1 cellular context compared by ENCODE assay signal in the genomic region with DNA sequence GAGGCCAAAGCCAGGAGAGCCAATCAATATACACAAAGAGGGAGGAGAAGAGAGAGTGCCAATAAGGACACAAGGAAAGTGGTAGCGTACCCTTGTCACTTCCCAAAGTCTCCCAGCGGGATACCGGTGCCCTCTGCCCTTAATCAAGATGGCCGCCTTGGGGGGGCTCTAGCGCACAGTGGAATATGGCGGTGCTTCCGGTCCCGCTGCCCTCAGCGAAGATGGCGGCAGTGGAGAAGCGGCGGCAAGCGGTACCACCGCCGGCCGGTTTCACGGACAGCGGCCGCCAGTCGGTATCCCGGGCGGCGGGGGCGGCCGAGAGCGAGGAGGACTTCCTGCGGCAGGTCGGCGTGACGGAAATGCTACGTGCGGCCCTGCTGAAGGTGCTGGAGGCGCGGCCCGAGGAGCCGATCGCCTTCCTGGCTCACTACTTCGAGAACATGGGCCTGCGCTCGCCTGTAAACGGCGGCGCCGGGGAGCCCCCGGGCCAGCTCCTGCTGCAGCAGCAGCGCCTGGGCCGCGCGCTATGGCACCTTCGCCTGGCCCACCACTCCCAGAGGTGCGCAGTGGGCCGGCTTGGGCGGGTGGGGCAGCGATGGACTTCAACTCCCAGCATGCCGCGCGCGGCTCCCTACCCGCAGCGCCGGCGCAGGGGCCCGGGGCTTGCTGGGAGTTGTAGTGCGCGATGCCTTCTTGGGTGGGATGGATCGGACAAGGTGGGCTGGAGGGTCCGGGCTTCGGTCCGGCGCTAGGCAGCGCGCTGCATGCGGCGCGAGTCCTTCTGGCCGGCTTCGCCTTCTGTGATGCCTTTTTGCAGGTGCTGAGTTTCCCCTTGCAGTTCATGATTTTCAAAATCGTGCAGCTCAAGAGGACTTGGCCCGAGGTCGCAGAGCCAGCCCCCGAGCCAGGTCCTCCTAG.
TF ChIP-seq lines count a peak whose summit lies in the region.

TSS of gene TPGS1 (plus strand) at position 212 of the 918 bp plus-strand sequence. CDS start at position 222, 10 bp downstream.

TF ChIP-seq in GM12878, 131 proteins besides CTCF, POLR2A, EP300 and RAD21 (continued from another document):
- TF ChIP-seq CUX1 (IDR thresholded peaks at IDR 0.05; ENCODE audit: insufficient replicate concordance, low read depth, low read length) (no peak), LARP7 (IDR thresholded peaks at IDR 0.05) (peak; percentile 79), ETV6 (conservative IDR thresholded peaks at IDR 0.05 in 1 of 2, IDR thresholded peaks at IDR 0.05 in 1 of 2; ENCODE audit: borderline replicate concordance in 1 of 2, low read depth in 1 of 2) (no peak), RELA (IDR thresholded peaks at IDR 0.05; ENCODE audit: borderline replicate concordance, partially characterized antibody) (no peak), REST (IDR thresholded peaks at IDR 0.05; ENCODE audit: low read depth, low read length) (no peak), NFIC (IDR thresholded peaks at IDR 0.05; ENCODE audit: low read depth, low read length) (no peak), RB1 (IDR thresholded peaks at IDR 0.05; ENCODE audit: borderline replicate concordance) (peak; percentile 74; the same call in 1 of the 2 replicates)
- TF ChIP-seq, protein P1, sequence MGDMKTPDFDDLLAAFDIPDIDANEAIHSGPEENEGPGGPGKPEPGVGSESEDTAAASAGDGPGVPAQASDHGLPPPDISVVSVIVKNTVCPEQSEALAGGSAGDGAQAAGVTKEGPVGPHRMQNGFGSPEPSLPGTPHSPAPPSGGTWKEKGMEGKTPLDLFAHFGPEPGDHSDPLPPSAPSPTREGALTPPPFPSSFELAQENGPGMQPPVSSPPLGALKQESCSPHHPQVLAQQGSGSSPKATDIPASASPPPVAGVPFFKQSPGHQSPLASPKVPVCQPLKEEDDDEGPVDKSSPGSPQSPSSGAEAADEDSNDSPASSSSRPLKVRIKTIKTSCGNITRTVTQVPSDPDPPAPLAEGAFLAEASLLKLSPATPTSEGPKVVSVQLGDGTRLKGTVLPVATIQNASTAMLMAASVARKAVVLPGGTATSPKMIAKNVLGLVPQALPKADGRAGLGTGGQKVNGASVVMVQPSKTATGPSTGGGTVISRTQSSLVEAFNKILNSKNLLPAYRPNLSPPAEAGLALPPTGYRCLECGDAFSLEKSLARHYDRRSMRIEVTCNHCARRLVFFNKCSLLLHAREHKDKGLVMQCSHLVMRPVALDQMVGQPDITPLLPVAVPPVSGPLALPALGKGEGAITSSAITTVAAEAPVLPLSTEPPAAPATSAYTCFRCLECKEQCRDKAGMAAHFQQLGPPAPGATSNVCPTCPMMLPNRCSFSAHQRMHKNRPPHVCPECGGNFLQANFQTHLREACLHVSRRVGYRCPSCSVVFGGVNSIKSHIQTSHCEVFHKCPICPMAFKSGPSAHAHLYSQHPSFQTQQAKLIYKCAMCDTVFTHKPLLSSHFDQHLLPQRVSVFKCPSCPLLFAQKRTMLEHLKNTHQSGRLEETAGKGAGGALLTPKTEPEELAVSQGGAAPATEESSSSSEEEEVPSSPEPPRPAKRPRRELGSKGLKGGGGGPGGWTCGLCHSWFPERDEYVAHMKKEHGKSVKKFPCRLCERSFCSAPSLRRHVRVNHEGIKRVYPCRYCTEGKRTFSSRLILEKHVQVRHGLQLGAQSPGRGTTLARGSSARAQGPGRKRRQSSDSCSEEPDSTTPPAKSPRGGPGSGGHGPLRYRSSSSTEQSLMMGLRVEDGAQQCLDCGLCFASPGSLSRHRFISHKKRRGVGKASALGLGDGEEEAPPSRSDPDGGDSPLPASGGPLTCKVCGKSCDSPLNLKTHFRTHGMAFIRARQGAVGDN (IDR thresholded peaks at IDR 0.05) = no peak
- TF ChIP-seq, protein P2, sequence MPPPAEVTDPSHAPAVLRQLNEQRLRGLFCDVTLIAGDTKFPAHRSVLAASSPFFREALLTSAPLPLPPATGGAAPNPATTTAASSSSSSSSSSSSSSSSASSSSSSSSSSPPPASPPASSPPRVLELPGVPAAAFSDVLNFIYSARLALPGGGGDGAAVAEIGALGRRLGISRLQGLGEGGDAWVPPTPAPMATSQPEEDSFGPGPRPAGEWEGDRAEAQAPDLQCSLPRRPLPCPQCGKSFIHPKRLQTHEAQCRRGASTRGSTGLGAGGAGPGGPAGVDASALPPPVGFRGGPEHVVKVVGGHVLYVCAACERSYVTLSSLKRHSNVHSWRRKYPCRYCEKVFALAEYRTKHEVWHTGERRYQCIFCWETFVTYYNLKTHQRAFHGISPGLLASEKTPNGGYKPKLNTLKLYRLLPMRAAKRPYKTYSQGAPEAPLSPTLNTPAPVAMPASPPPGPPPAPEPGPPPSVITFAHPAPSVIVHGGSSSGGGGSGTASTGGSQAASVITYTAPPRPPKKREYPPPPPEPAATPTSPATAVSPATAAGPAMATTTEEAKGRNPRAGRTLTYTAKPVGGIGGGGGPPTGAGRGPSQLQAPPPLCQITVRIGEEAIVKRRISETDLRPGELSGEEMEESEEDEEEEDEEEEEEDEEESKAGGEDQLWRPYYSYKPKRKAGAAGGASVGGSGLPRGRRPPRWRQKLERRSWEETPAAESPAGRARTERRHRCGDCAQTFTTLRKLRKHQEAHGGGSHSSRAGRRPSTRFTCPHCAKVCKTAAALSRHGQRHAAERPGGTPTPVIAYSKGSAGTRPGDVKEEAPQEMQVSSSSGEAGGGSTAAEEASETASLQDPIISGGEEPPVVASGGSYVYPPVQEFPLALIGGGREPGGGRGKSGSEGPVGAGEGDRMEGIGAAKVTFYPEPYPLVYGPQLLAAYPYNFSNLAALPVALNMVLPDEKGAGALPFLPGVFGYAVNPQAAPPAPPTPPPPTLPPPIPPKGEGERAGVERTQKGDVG (CRISPR knock-in tag; IDR thresholded peaks at IDR 0.05) = no peak
